Comparison of ENCODE assay signal across 13 cellular contexts in genomic region chr1:160522136-160522535, GRCh38. TPM values are rescaled to one million over a fixed set of nuclear protein-coding genes. Genes with fewer than 3 reads are reported as not detected.
DNase-seq lines count a peak whose midpoint lies in the region; ATAC-seq and TF ChIP-seq lines count a peak whose summit lies in the region.
"Had no signal": no experiment of that assay in that cellular context is flagged by ENCODE, and none has a peak within 500 bp of the region (broad histone marks: within the 10 kb centered on the region; RNA-seq: fewer than 3 reads in every experiment).

No MANE protein-coding gene starts in this region.

- H3K27ac Mint-ChIP-seq in activated T-helper 2 cell treated with anti-CD3 and anti-CD28 coated beads, Interferon-gamma antibody, Interleukin-2, Interleukin-4, amounts not matched to agents 10 μg/mL and 5 μg/mL and 100 μg/mL, durations not matched to agents 14 hours and 24 hours and 36 hours: peak overlapping the region; percentile 97
- peak overlapping the region; percentile 94 to 95 for H3K27ac Mint-ChIP-seq in natural killer cell treated with Interleukin-12 subunit alpha and Interleukin-12 subunit beta and Interleukin-15 and Interleukin-18, amount 100 ng/mL, for 72 hours

- TF ChIP-seq CTCF in GM06990 (IDR thresholded peaks at IDR 0.05; ENCODE audit: insufficient read depth, low read length, poor library complexity, severe bottlenecking): no peak

- H3K27me3 Mint-ChIP-seq in activated T-helper 2 cell treated with anti-CD3 and anti-CD28 coated beads, Interferon-gamma antibody, Interleukin-2, Interleukin-4, amounts not matched to agents 10 μg/mL and 5 μg/mL and 100 μg/mL, durations not matched to agents 14 hours and 24 hours and 36 hours (ENCODE audit: low read depth): no peaks in the 10 kb centered on the region
- no peaks in the 10 kb centered on the region for H3K27me3 Mint-ChIP-seq in natural killer cell treated with Interleukin-12 subunit alpha and Interleukin-12 subunit beta and Interleukin-15 and Interleukin-18, amount 100 ng/mL, for 72 hours

- intact Hi-C loops in activated T-helper 2 cell treated with anti-CD3 and anti-CD28 coated beads, Interferon-gamma antibody, Interleukin-2, Interleukin-4, amounts not matched to agents 10 μg/mL and 5 μg/mL and 100 μg/mL, durations not matched to agents 14 hours and 24 hours and 36 hours (cut with micrococcal nuclease): loop anchor here (5.0 kb wide), 1 partner anchor 150 kb away; no protein-coding TSS in a partner anchor

- peaks cover 38% of the 10 kb centered on the region for H3K9me3 Mint-ChIP-seq in activated T-helper 2 cell treated with anti-CD3 and anti-CD28 coated beads, Interferon-gamma antibody, Interleukin-2, Interleukin-4, amounts not matched to agents 10 μg/mL and 5 μg/mL and 100 μg/mL, durations not matched to agents 14 hours and 24 hours and 36 hours
- peaks cover 16% of the 10 kb centered on the region for H3K9me3 Mint-ChIP-seq in natural killer cell treated with Interleukin-12 subunit alpha and Interleukin-12 subunit beta and Interleukin-15 and Interleukin-18, amount 100 ng/mL, for 72 hours

- peak overlapping the region; percentile 85 for H3K4me3 Mint-ChIP-seq in activated T-helper 2 cell treated with anti-CD3 and anti-CD28 coated beads, Interferon-gamma antibody, Interleukin-2, Interleukin-4, amounts not matched to agents 10 μg/mL and 5 μg/mL and 100 μg/mL, durations not matched to agents 14 hours and 24 hours and 36 hours (ENCODE audit: low read depth)
- peak overlapping the region; percentile 94 for H3K4me3 Mint-ChIP-seq in natural killer cell treated with Interleukin-12 subunit alpha and Interleukin-12 subunit beta and Interleukin-15 and Interleukin-18, amount 100 ng/mL, for 72 hours

- no peaks in the 10 kb centered on the region for H3K27me3 ChIP-seq in GM06990 (replicated peaks; ENCODE audit: control insufficient read depth, insufficient read depth, low read length)
- H3K27me3 ChIP-seq: right lobe of liver, suprapubic skin had no signal

- peak; percentile 16 for ATAC-seq in HG02759 (IDR thresholded peaks at IDR 0.05; ENCODE audit: unreplicated experiment)
- ATAC-seq in natural killer cell treated with Interleukin-12 subunit alpha and Interleukin-12 subunit beta and Interleukin-15 and Interleukin-18, amount 100 ng/mL, for 72 hours: no peak
- no peak for ATAC-seq in HG03442 (IDR thresholded peaks at IDR 0.05; ENCODE audit: unreplicated experiment)
- no peak for ATAC-seq in esophagus mucosa

- H3K36me3 Mint-ChIP-seq in activated T-helper 2 cell treated with anti-CD3 and anti-CD28 coated beads, Interferon-gamma antibody, Interleukin-2, Interleukin-4, amounts not matched to agents 10 μg/mL and 5 μg/mL and 100 μg/mL, durations not matched to agents 14 hours and 24 hours and 36 hours (ENCODE audit: low read depth): peaks cover 40% of the 10 kb centered on the region
- peaks cover 17% of the 10 kb centered on the region for H3K36me3 Mint-ChIP-seq in natural killer cell treated with Interleukin-12 subunit alpha and Interleukin-12 subunit beta and Interleukin-15 and Interleukin-18, amount 100 ng/mL, for 72 hours

- H3K36me3 ChIP-seq in GM06990 (ENCODE audit: control insufficient read depth, insufficient read depth, low read length): no peaks in the 10 kb centered on the region
- H3K36me3 ChIP-seq: right lobe of liver, suprapubic skin had no signal

- H3K4me3 ChIP-seq in GM06990 (replicated peaks; ENCODE audit: low read depth, low read length): peak overlapping the region; percentile 80
- H3K4me3 ChIP-seq: right lobe of liver, suprapubic skin had no signal

- H3K4me1 Mint-ChIP-seq in activated T-helper 2 cell treated with anti-CD3 and anti-CD28 coated beads, Interferon-gamma antibody, Interleukin-2, Interleukin-4, amounts not matched to agents 10 μg/mL and 5 μg/mL and 100 μg/mL, durations not matched to agents 14 hours and 24 hours and 36 hours (ENCODE audit: low read depth): peaks cover 59% of the 10 kb centered on the region
- H3K4me1 Mint-ChIP-seq in natural killer cell treated with Interleukin-12 subunit alpha and Interleukin-12 subunit beta and Interleukin-15 and Interleukin-18, amount 100 ng/mL, for 72 hours (ENCODE audit: low read depth in 2 of 2): peaks cover 63 to 68% of the 10 kb centered on the region in 2 donors

- DNase-seq in GM06990 (ENCODE audit: extremely low read depth, insufficient read length) (no peak), HUDEP-2 (lab: John Stamatoyannopoulos, UW; ENCODE audit: unreplicated experiment in 76 of 76) (no peak), cerebellum (ENCODE audit: low spot score) (no peak)
- no peak for DNase-seq in activated T-helper 2 cell treated with anti-CD3 and anti-CD28 coated beads, Interferon-gamma antibody, Interleukin-2, Interleukin-4, amounts not matched to agents 10 μg/mL and 5 μg/mL and 100 μg/mL, durations not matched to agents 14 hours and 24 hours and 36 hours (ENCODE audit: low spot score)
- no peak for DNase-seq in natural killer cell treated with Interleukin-12 subunit alpha and Interleukin-12 subunit beta and Interleukin-15 and Interleukin-18, amount 100 ng/mL, for 72 hours (ENCODE audit: low spot score)
- DNase-seq: NCI-H1048, NCI-H2227 treated with DMSO at 0.1 percent for 48 hours, right lobe of liver had no signal

RNA-seq across cellular contexts. Expression of gene SLAMF6, which starts 0.9 kb away (rescaled TPM):
- 11.8 and 13.0 TPM in 2 replicates for total RNA-seq in activated T-helper 2 cell treated with anti-CD3 and anti-CD28 coated beads, Interferon-gamma antibody, Interleukin-2, Interleukin-4, amounts not matched to agents 10 μg/mL and 5 μg/mL and 100 μg/mL, durations not matched to agents 14 hours and 24 hours and 36 hours
- total RNA-seq in natural killer cell treated with Interleukin-12 subunit alpha and Interleukin-12 subunit beta and Interleukin-15 and Interleukin-18, amount 100 ng/mL, for 72 hours: 10 to 100 TPM; 10.9 to 17.7 TPM
- total RNA-seq in esophagus mucosa: 0.28 TPM
- not detected for total RNA-seq in cerebellum
- total RNA-seq: kidney epithelial cell had no signal

RNA-seq across cellular contexts. Expression of gene CD84, which starts 57.2 kb away (rescaled TPM):
- total RNA-seq in activated T-helper 2 cell treated with anti-CD3 and anti-CD28 coated beads, Interferon-gamma antibody, Interleukin-2, Interleukin-4, amounts not matched to agents 10 μg/mL and 5 μg/mL and 100 μg/mL, durations not matched to agents 14 hours and 24 hours and 36 hours: 14.1 and 14.9 TPM in 2 replicates
- total RNA-seq in natural killer cell treated with Interleukin-12 subunit alpha and Interleukin-12 subunit beta and Interleukin-15 and Interleukin-18, amount 100 ng/mL, for 72 hours: 10 to 100 TPM in 1 of 2 donors, 1 to 10 TPM in 1; 3.8 to 13.4 TPM
- 1.2 TPM for total RNA-seq in esophagus mucosa
- total RNA-seq in cerebellum: 2.1 TPM
- total RNA-seq: kidney epithelial cell had no signal
